ENCODE assay signal across 8 cellular contexts in genomic region chr9:121699271-121700164, GRCh38. TPM values are rescaled to one million over a fixed set of nuclear protein-coding genes. Genes with fewer than 3 reads are reported as not detected.
DNase-seq lines count a peak whose midpoint lies in the region; ATAC-seq and TF ChIP-seq lines count a peak whose summit lies in the region.

No MANE protein-coding gene starts in this region.

- intact Hi-C loops in Right ventricle myocardium inferior (cut with DNase I) (loop anchor here (2.0 to 10.0 kb wide), 5 partner anchors 43 to 293 kb away; partner anchors contain the start of gene DAB2IP), psoas muscle (cut with DNase I) (loop anchor here in 1 of 2 donors (5.0 kb wide), 2 partner anchors 147 to 293 kb away; no protein-coding TSS in a partner anchor)

- no peak overlapping the region for H3K27ac Mint-ChIP-seq in activated T-helper 17 cell treated with anti-CD3 and anti-CD28 coated beads, Interleukin-2, amount 50 U/mL, for 72 hours

- no peaks in the 10 kb centered on the region for H3K9me2 ChIP-seq in DOHH2 (replicated peaks; ENCODE audit: control insufficient read depth, low read length)

- H3K79me2 ChIP-seq in DOHH2 (ENCODE audit: control insufficient read depth, low read length) = no peaks in the 10 kb centered on the region

- peak overlapping the region; percentile 44 for H3K4me2 ChIP-seq in DOHH2 (ENCODE audit: low read length)

- H3K27ac ChIP-seq in DOHH2 (ENCODE audit: low read depth, low read length) (no peak overlapping the region), psoas muscle (peak overlapping the region; percentile 79)

- TF ChIP-seq CTCF in DOHH2 (IDR thresholded peaks at IDR 0.05; ENCODE audit: low read depth, low read length, poor library complexity, severe bottlenecking) = no peak
- no peak for TF ChIP-seq CTCF in psoas muscle (IDR thresholded peaks at IDR 0.05)

- H3K9me3 Mint-ChIP-seq in activated T-helper 17 cell treated with anti-CD3 and anti-CD28 coated beads, Interleukin-2, amount 50 U/mL, for 72 hours = no peaks in the 10 kb centered on the region

- H3K36me3 ChIP-seq in DOHH2 (ENCODE audit: control insufficient read depth, low read length) (no peaks in the 10 kb centered on the region), psoas muscle (ENCODE audit: insufficient read depth in 1 of 2, low read depth in 1 of 2) (no peaks in the 10 kb centered on the region)

- H3K9me3 ChIP-seq in DOHH2 (ENCODE audit: control insufficient read depth, insufficient read depth, low read length) (no peaks in the 10 kb centered on the region), psoas muscle (no peaks in the 10 kb centered on the region)

- peaks cover 8% of the 10 kb centered on the region for H4K20me1 ChIP-seq in DOHH2 (ENCODE audit: control insufficient read depth, insufficient read depth, low read depth, low read length)

- H3K36me3 Mint-ChIP-seq in activated T-helper 17 cell treated with anti-CD3 and anti-CD28 coated beads, Interleukin-2, amount 50 U/mL, for 72 hours (ENCODE audit: low read depth) = no peaks in the 10 kb centered on the region

- H3K27me3 Mint-ChIP-seq in activated T-helper 17 cell treated with anti-CD3 and anti-CD28 coated beads, Interleukin-2, amount 50 U/mL, for 72 hours = peaks cover 26% of the 10 kb centered on the region

- H3K4me3 ChIP-seq in DOHH2 (ENCODE audit: low read length) = peak overlapping the region; percentile 40
- H3K4me3 ChIP-seq in psoas muscle = peak overlapping the region; percentile 66

- no peak overlapping the region for H3K4me3 Mint-ChIP-seq in activated T-helper 17 cell treated with anti-CD3 and anti-CD28 coated beads, Interleukin-2, amount 50 U/mL, for 72 hours

- H3K27me3 ChIP-seq in DOHH2 (ENCODE audit: control insufficient read depth, low read length) = peaks cover 62% of the 10 kb centered on the region
- H3K27me3 ChIP-seq in psoas muscle (ENCODE audit: insufficient read depth in 3 of 3, low read length in 2 of 3) = no peaks in the 10 kb centered on the region

- no peaks in the 10 kb centered on the region for H3K4me1 Mint-ChIP-seq in activated T-helper 17 cell treated with anti-CD3 and anti-CD28 coated beads, Interleukin-2, amount 50 U/mL, for 72 hours

- ATAC-seq in GM21423 (IDR thresholded peaks at IDR 0.05; ENCODE audit: unreplicated experiment) (peak; percentile 78), Right ventricle myocardium inferior (peak; percentile 18), psoas muscle (peak; percentile 24 to 39 (median 26))
- ATAC-seq in activated T-helper 17 cell treated with anti-CD3 and anti-CD28 coated beads, Interleukin-2, amount 50 U/mL, for 72 hours (replicated peaks) = peak; percentile 63

- DNase-seq in NCI-H1417 (lab: John Stamatoyannopoulos, UW) = peak; percentile 37 to 77 (median 76)
- DNase-seq in Right ventricle myocardium inferior (ENCODE audit: missing footprints) = peak; percentile 86
- DNase-seq in psoas muscle = peak; percentile 68 to 79
- no peak for DNase-seq in occipital lobe (lab: John Stamatoyannopoulos, UW)
- DNase-seq in superior temporal gyrus (ENCODE audit: extremely low spot score) = no peak

- 30 to 50% (median 30%) methylated on average over 54 to 76 of the region's 77 CpGs for WGBS in psoas muscle, 3 donors

- H3K4me1 ChIP-seq in DOHH2 (ENCODE audit: control insufficient read depth, low read length) (peaks cover 19% of the 10 kb centered on the region), psoas muscle (peaks cover 33% of the 10 kb centered on the region)

- no peaks in the 10 kb centered on the region for H3F3A ChIP-seq in DOHH2 (ENCODE audit: control insufficient read depth, insufficient read depth)

RNA-seq across cellular contexts. Expression of gene DAB2IP, which starts 48.1 kb away (rescaled TPM):
- under 1 TPM in 1 of 2 donors, not detected in 1; 0.09 TPM for total RNA-seq in activated T-helper 17 cell treated with anti-CD3 and anti-CD28 coated beads, Interleukin-2, amount 50 U/mL, for 72 hours
- total RNA-seq in Right ventricle myocardium inferior = 53.0 TPM
- 10 to 100 TPM; 33.4 to 66.2 (median 50.7) TPM for total RNA-seq in psoas muscle
- 10 to 100 TPM; 14.1 to 18.7 (median 14.4) TPM for polyA plus RNA-seq in psoas muscle
- 11.9 TPM for total RNA-seq in occipital lobe

Comparison
In these comparisons a context has a peak if more than half of its experiments do, and no peak if none do; other contexts are left out.
1. ATAC-seq: peak in every context shown above with its lines; median percentile 78 in GM21423; 63 in activated T-helper 17 cell treated with anti-CD3 and anti-CD28 coated beads, Interleukin-2, amount 50 U/mL, for 72 hours; 26 in psoas muscle; 18 in Right ventricle myocardium inferior.
2. DNase-seq: peak in NCI-H1417 (3 of 3), Right ventricle myocardium inferior (single experiment) and psoas muscle (2 of 2); none in occipital lobe (single experiment) and superior temporal gyrus (single experiment).
3. RNA of gene DAB2IP, which starts 48.1 kb away (total RNA-seq): 33.4 to 66.2 TPM in psoas muscle, 53.0 TPM in Right ventricle myocardium inferior (single experiment) and 11.9 TPM in occipital lobe (single experiment); 0.09 TPM in activated T-helper 17 cell treated with anti-CD3 and anti-CD28 coated beads, Interleukin-2, amount 50 U/mL, for 72 hours; every median in the first group is over 10 times any median in the second.